2 cellular contexts compared by ENCODE assay signal in genomic region chrX:13692771-13693231, GRCh38.
TF ChIP-seq lines count a peak whose summit lies in the region.

No MANE protein-coding gene starts in this region.

TF ChIP-seq in GM23338, 12 proteins besides CTCF, POLR2A, EP300 and RAD21:
- TF ChIP-seq ZNF114 (CRISPR knock-in tag; IDR thresholded peaks at IDR 0.05) (no peak), EZH2phosphoT487 (IDR thresholded peaks at IDR 0.05; ENCODE audit: unreplicated experiment) (no peak), POLR2AphosphoS5 (IDR thresholded peaks at IDR 0.05; ENCODE audit: low read depth) (no peak), ZNF331 (CRISPR knock-in tag; IDR thresholded peaks at IDR 0.05; ENCODE audit: low read depth) (no peak), STAT1 (IDR thresholded peaks at IDR 0.05; ENCODE audit: unreplicated experiment) (no peak), EZH2 (IDR thresholded peaks at IDR 0.05; ENCODE audit: low read depth, unreplicated experiment) (no peak), JUNB (IDR thresholded peaks at IDR 0.05; ENCODE audit: unreplicated experiment) (no peak), ETS1 (IDR thresholded peaks at IDR 0.05) (no peak), CREB1 (CRISPR knock-in tag; IDR thresholded peaks at IDR 0.05; ENCODE audit: low read depth) (no peak), NANOG (IDR thresholded peaks at IDR 0.05; ENCODE audit: borderline replicate concordance) (no peak)
- TF ChIP-seq, protein P1, sequence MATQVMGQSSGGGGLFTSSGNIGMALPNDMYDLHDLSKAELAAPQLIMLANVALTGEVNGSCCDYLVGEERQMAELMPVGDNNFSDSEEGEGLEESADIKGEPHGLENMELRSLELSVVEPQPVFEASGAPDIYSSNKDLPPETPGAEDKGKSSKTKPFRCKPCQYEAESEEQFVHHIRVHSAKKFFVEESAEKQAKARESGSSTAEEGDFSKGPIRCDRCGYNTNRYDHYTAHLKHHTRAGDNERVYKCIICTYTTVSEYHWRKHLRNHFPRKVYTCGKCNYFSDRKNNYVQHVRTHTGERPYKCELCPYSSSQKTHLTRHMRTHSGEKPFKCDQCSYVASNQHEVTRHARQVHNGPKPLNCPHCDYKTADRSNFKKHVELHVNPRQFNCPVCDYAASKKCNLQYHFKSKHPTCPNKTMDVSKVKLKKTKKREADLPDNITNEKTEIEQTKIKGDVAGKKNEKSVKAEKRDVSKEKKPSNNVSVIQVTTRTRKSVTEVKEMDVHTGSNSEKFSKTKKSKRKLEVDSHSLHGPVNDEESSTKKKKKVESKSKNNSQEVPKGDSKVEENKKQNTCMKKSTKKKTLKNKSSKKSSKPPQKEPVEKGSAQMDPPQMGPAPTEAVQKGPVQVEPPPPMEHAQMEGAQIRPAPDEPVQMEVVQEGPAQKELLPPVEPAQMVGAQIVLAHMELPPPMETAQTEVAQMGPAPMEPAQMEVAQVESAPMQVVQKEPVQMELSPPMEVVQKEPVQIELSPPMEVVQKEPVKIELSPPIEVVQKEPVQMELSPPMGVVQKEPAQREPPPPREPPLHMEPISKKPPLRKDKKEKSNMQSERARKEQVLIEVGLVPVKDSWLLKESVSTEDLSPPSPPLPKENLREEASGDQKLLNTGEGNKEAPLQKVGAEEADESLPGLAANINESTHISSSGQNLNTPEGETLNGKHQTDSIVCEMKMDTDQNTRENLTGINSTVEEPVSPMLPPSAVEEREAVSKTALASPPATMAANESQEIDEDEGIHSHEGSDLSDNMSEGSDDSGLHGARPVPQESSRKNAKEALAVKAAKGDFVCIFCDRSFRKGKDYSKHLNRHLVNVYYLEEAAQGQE (IDR thresholded peaks at IDR 0.05; ENCODE audit: unreplicated experiment): no peak
- TF ChIP-seq, protein P2, sequence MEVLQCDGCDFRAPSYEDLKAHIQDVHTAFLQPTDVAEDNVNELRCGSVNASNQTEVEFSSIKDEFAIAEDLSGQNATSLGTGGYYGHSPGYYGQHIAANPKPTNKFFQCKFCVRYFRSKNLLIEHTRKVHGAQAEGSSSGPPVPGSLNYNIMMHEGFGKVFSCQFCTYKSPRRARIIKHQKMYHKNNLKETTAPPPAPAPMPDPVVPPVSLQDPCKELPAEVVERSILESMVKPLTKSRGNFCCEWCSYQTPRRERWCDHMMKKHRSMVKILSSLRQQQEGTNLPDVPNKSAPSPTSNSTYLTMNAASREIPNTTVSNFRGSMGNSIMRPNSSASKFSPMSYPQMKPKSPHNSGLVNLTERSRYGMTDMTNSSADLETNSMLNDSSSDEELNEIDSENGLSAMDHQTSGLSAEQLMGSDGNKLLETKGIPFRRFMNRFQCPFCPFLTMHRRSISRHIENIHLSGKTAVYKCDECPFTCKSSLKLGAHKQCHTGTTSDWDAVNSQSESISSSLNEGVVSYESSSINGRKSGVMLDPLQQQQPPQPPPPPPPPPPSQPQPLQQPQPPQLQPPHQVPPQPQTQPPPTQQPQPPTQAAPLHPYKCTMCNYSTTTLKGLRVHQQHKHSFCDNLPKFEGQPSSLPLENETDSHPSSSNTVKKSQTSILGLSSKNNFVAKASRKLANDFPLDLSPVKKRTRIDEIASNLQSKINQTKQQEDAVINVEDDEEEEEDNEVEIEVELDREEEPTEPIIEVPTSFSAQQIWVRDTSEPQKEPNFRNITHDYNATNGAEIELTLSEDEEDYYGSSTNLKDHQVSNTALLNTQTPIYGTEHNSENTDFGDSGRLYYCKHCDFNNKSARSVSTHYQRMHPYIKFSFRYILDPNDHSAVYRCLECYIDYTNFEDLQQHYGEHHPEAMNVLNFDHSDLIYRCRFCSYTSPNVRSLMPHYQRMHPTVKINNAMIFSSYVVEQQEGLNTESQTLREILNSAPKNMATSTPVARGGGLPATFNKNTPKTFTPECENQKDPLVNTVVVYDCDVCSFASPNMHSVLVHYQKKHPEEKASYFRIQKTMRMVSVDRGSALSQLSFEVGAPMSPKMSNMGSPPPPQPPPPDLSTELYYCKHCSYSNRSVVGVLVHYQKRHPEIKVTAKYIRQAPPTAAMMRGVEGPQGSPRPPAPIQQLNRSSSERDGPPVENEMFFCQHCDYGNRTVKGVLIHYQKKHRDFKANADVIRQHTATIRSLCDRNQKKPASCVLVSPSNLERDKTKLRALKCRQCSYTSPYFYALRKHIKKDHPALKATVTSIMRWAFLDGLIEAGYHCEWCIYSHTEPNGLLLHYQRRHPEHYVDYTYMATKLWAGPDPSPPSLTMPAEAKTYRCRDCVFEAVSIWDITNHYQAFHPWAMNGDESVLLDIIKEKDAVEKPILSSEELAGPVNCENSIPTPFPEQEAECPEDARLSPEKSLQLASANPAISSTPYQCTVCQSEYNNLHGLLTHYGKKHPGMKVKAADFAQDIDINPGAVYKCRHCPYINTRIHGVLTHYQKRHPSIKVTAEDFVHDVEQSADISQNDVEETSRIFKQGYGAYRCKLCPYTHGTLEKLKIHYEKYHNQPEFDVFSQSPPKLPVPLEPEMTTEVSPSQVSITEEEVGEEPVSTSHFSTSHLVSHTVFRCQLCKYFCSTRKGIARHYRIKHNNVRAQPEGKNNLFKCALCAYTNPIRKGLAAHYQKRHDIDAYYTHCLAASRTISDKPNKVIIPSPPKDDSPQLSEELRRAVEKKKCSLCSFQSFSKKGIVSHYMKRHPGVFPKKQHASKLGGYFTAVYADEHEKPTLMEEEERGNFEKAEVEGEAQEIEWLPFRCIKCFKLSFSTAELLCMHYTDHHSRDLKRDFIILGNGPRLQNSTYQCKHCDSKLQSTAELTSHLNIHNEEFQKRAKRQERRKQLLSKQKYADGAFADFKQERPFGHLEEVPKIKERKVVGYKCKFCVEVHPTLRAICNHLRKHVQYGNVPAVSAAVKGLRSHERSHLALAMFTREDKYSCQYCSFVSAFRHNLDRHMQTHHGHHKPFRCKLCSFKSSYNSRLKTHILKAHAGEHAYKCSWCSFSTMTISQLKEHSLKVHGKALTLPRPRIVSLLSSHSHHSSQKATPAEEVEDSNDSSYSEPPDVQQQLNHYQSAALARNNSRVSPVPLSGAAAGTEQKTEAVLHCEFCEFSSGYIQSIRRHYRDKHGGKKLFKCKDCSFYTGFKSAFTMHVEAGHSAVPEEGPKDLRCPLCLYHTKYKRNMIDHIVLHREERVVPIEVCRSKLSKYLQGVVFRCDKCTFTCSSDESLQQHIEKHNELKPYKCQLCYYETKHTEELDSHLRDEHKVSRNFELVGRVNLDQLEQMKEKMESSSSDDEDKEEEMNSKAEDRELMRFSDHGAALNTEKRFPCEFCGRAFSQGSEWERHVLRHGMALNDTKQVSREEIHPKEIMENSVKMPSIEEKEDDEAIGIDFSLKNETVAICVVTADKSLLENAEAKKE (CRISPR knock-in tag; IDR thresholded peaks at IDR 0.05): no peak

TF ChIP-seq in K562, 482 proteins besides CTCF, POLR2A, EP300 and RAD21 (continues in another document):
- TF ChIP-seq NCOA1 (IDR thresholded peaks at IDR 0.05; ENCODE audit: low read depth) (no peak), ZNF583 (CRISPR knock-in tag; IDR thresholded peaks at IDR 0.05) (no peak), TAL1 (IDR thresholded peaks at IDR 0.05) (peak; percentile 10; the same call in 1 of the 2 replicates), SMAD2 (IDR thresholded peaks at IDR 0.05; ENCODE audit: low read depth, low read length) (no peak), MAFF (IDR thresholded peaks at IDR 0.05; ENCODE audit: low read length) (no peak), E2F3 (CRISPR knock-in tag; IDR thresholded peaks at IDR 0.05) (no peak), PML (IDR thresholded peaks at IDR 0.05; ENCODE audit: low read length) (no peak), SMARCC2 (IDR thresholded peaks at IDR 0.05; ENCODE audit: low read depth) (no peak), CBFA2T2 (conservative IDR thresholded peaks at IDR 0.05) (no peak), MXI1 (IDR thresholded peaks at IDR 0.05; ENCODE audit: low read depth, low read length) (no peak), TCF7 (IDR thresholded peaks at IDR 0.05; ENCODE audit: borderline replicate concordance) (no peak), HMGN3 (IDR thresholded peaks at IDR 0.05; ENCODE audit: borderline replicate concordance, extremely low read depth, insufficient read length, low read depth, low read length) (no peak), TAF15 (IDR thresholded peaks at IDR 0.05; ENCODE audit: low read depth, low read length) (no peak), MCM3 (IDR thresholded peaks at IDR 0.05) (no peak), TEAD4 (IDR thresholded peaks at IDR 0.05; ENCODE audit: low read length) (peak; percentile 16; the same call in 1 of the 2 replicates), TEAD4 (CRISPR knock-in tag; IDR thresholded peaks at IDR 0.05; ENCODE audit: borderline replicate concordance) (no peak), TOE1 (IDR thresholded peaks at IDR 0.05; ENCODE audit: borderline replicate concordance) (no peak), TOE1 (CRISPR knock-in tag; IDR thresholded peaks at IDR 0.05; ENCODE audit: borderline replicate concordance, low read depth) (no peak), TCF3 (CRISPR knock-in tag; IDR thresholded peaks at IDR 0.05) (peak; percentile 34; the same call in 1 of the 2 replicates), HMG20A (CRISPR knock-in tag; conservative IDR thresholded peaks at IDR 0.05) (no peak), HDAC1 (IDR thresholded peaks at IDR 0.05) (no peak), THRB (CRISPR knock-in tag; conservative IDR thresholded peaks at IDR 0.05) (no peak), BHLHE40 (IDR thresholded peaks at IDR 0.05; ENCODE audit: low read length) (peak; percentile 67), ARID1B (IDR thresholded peaks at IDR 0.05) (peak; percentile 29; the same call in 1 of the 2 replicates), ZNF511 (CRISPR knock-in tag; IDR thresholded peaks at IDR 0.05) (no peak), CBFA2T3 (IDR thresholded peaks at IDR 0.05) (peak; percentile 47), ZNF76 (CRISPR knock-in tag; IDR thresholded peaks at IDR 0.05; ENCODE audit: borderline replicate concordance) (no peak)
- TF ChIP-seq, protein P3, sequence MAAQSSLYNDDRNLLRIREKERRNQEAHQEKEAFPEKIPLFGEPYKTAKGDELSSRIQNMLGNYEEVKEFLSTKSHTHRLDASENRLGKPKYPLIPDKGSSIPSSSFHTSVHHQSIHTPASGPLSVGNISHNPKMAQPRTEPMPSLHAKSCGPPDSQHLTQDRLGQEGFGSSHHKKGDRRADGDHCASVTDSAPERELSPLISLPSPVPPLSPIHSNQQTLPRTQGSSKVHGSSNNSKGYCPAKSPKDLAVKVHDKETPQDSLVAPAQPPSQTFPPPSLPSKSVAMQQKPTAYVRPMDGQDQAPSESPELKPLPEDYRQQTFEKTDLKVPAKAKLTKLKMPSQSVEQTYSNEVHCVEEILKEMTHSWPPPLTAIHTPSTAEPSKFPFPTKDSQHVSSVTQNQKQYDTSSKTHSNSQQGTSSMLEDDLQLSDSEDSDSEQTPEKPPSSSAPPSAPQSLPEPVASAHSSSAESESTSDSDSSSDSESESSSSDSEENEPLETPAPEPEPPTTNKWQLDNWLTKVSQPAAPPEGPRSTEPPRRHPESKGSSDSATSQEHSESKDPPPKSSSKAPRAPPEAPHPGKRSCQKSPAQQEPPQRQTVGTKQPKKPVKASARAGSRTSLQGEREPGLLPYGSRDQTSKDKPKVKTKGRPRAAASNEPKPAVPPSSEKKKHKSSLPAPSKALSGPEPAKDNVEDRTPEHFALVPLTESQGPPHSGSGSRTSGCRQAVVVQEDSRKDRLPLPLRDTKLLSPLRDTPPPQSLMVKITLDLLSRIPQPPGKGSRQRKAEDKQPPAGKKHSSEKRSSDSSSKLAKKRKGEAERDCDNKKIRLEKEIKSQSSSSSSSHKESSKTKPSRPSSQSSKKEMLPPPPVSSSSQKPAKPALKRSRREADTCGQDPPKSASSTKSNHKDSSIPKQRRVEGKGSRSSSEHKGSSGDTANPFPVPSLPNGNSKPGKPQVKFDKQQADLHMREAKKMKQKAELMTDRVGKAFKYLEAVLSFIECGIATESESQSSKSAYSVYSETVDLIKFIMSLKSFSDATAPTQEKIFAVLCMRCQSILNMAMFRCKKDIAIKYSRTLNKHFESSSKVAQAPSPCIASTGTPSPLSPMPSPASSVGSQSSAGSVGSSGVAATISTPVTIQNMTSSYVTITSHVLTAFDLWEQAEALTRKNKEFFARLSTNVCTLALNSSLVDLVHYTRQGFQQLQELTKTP (IDR thresholded peaks at IDR 0.05; ENCODE audit: low read depth in 1 of 2, partially characterized antibody in 2 of 2): no peak
- TF ChIP-seq, protein P4, sequence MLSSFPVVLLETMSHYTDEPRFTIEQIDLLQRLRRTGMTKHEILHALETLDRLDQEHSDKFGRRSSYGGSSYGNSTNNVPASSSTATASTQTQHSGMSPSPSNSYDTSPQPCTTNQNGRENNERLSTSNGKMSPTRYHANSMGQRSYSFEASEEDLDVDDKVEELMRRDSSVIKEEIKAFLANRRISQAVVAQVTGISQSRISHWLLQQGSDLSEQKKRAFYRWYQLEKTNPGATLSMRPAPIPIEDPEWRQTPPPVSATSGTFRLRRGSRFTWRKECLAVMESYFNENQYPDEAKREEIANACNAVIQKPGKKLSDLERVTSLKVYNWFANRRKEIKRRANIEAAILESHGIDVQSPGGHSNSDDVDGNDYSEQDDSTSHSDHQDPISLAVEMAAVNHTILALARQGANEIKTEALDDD (IDR thresholded peaks at IDR 0.05): no peak
- TF ChIP-seq, protein P5, sequence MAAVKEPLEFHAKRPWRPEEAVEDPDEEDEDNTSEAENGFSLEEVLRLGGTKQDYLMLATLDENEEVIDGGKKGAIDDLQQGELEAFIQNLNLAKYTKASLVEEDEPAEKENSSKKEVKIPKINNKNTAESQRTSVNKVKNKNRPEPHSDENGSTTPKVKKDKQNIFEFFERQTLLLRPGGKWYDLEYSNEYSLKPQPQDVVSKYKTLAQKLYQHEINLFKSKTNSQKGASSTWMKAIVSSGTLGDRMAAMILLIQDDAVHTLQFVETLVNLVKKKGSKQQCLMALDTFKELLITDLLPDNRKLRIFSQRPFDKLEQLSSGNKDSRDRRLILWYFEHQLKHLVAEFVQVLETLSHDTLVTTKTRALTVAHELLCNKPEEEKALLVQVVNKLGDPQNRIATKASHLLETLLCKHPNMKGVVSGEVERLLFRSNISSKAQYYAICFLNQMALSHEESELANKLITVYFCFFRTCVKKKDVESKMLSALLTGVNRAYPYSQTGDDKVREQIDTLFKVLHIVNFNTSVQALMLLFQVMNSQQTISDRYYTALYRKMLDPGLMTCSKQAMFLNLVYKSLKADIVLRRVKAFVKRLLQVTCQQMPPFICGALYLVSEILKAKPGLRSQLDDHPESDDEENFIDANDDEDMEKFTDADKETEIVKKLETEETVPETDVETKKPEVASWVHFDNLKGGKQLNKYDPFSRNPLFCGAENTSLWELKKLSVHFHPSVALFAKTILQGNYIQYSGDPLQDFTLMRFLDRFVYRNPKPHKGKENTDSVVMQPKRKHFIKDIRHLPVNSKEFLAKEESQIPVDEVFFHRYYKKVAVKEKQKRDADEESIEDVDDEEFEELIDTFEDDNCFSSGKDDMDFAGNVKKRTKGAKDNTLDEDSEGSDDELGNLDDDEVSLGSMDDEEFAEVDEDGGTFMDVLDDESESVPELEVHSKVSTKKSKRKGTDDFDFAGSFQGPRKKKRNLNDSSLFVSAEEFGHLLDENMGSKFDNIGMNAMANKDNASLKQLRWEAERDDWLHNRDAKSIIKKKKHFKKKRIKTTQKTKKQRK (IDR thresholded peaks at IDR 0.05; ENCODE audit: borderline replicate concordance, low read depth, low read length): no peak
